ENCODE assay signal across 2 cellular contexts in the genomic region with DNA sequence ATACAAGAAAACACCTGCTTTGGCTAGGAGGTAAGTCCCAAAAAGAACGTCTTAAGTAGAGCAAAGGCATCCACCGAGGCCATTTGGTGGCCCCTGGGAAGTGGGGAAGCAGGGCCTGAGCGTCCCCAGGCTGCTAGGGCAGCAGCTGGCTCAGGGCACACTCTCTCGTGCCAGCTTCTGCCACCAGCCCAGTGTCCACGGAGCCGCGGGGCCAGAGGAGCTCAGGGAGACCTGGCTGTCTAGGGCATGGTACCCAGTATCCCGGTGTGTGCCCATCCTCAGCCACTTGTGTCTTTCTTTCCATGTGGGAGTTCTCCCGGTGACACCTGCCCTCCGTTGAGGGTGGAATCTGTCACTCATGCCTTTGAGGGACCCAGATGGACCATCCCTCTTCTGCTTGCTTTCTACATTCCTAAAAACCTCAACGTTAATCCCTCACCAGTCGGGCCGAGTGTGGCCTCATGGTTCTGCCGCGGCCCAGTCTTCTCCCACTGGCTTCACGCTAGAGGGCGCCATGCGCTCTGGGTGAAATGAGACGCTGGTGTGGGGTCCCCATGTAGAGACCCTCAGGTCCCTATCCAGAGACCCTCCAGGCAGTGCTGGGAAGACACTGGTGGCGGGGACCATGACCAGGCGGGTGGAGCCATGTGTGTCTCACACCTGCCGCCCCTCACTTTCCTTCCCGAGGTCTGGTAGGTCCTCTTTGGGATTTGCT.
TF ChIP-seq lines count a peak whose summit lies in the region.

No MANE protein-coding gene starts in this region.

TF ChIP-seq in H1, 55 proteins besides CTCF, POLR2A, EP300 and RAD21 (continued from another document and continues in another):
- TF ChIP-seq ASH2L (IDR thresholded peaks at IDR 0.05; ENCODE audit: low read length) (no peak), SIX5 (IDR thresholded peaks at IDR 0.05; ENCODE audit: low read depth, low read length) (no peak), TAF7 (optimal IDR thresholded peaks at IDR 0.05; ENCODE audit: borderline replicate concordance, low read depth, low read length) (no peak), CTBP2 (IDR thresholded peaks at IDR 0.05; ENCODE audit: borderline replicate concordance, insufficient read depth, insufficient read length, low read length) (no peak), POU5F1 (IDR thresholded peaks at IDR 0.05; ENCODE audit: low read depth, low read length) (no peak), TAF1 (IDR thresholded peaks at IDR 0.05; ENCODE audit: low read depth, low read length) (no peak), ZNF274 (IDR thresholded peaks at IDR 0.05; ENCODE audit: borderline replicate concordance, extremely low read depth, low read length) (no peak), RNF2 (IDR thresholded peaks at IDR 0.05; ENCODE audit: borderline replicate concordance, low read depth, low read length, missing control alignments, poor library complexity, severe bottlenecking) (no peak), JUND (IDR thresholded peaks at IDR 0.05; ENCODE audit: low read length) (no peak), YY1 (IDR thresholded peaks at IDR 0.05; ENCODE audit: low read depth, low read length) (no peak), NANOG (IDR thresholded peaks at IDR 0.05; ENCODE audit: insufficient read depth, low read depth, low read length, poor library complexity, severe bottlenecking) (no peak)
- TF ChIP-seq, protein P1, sequence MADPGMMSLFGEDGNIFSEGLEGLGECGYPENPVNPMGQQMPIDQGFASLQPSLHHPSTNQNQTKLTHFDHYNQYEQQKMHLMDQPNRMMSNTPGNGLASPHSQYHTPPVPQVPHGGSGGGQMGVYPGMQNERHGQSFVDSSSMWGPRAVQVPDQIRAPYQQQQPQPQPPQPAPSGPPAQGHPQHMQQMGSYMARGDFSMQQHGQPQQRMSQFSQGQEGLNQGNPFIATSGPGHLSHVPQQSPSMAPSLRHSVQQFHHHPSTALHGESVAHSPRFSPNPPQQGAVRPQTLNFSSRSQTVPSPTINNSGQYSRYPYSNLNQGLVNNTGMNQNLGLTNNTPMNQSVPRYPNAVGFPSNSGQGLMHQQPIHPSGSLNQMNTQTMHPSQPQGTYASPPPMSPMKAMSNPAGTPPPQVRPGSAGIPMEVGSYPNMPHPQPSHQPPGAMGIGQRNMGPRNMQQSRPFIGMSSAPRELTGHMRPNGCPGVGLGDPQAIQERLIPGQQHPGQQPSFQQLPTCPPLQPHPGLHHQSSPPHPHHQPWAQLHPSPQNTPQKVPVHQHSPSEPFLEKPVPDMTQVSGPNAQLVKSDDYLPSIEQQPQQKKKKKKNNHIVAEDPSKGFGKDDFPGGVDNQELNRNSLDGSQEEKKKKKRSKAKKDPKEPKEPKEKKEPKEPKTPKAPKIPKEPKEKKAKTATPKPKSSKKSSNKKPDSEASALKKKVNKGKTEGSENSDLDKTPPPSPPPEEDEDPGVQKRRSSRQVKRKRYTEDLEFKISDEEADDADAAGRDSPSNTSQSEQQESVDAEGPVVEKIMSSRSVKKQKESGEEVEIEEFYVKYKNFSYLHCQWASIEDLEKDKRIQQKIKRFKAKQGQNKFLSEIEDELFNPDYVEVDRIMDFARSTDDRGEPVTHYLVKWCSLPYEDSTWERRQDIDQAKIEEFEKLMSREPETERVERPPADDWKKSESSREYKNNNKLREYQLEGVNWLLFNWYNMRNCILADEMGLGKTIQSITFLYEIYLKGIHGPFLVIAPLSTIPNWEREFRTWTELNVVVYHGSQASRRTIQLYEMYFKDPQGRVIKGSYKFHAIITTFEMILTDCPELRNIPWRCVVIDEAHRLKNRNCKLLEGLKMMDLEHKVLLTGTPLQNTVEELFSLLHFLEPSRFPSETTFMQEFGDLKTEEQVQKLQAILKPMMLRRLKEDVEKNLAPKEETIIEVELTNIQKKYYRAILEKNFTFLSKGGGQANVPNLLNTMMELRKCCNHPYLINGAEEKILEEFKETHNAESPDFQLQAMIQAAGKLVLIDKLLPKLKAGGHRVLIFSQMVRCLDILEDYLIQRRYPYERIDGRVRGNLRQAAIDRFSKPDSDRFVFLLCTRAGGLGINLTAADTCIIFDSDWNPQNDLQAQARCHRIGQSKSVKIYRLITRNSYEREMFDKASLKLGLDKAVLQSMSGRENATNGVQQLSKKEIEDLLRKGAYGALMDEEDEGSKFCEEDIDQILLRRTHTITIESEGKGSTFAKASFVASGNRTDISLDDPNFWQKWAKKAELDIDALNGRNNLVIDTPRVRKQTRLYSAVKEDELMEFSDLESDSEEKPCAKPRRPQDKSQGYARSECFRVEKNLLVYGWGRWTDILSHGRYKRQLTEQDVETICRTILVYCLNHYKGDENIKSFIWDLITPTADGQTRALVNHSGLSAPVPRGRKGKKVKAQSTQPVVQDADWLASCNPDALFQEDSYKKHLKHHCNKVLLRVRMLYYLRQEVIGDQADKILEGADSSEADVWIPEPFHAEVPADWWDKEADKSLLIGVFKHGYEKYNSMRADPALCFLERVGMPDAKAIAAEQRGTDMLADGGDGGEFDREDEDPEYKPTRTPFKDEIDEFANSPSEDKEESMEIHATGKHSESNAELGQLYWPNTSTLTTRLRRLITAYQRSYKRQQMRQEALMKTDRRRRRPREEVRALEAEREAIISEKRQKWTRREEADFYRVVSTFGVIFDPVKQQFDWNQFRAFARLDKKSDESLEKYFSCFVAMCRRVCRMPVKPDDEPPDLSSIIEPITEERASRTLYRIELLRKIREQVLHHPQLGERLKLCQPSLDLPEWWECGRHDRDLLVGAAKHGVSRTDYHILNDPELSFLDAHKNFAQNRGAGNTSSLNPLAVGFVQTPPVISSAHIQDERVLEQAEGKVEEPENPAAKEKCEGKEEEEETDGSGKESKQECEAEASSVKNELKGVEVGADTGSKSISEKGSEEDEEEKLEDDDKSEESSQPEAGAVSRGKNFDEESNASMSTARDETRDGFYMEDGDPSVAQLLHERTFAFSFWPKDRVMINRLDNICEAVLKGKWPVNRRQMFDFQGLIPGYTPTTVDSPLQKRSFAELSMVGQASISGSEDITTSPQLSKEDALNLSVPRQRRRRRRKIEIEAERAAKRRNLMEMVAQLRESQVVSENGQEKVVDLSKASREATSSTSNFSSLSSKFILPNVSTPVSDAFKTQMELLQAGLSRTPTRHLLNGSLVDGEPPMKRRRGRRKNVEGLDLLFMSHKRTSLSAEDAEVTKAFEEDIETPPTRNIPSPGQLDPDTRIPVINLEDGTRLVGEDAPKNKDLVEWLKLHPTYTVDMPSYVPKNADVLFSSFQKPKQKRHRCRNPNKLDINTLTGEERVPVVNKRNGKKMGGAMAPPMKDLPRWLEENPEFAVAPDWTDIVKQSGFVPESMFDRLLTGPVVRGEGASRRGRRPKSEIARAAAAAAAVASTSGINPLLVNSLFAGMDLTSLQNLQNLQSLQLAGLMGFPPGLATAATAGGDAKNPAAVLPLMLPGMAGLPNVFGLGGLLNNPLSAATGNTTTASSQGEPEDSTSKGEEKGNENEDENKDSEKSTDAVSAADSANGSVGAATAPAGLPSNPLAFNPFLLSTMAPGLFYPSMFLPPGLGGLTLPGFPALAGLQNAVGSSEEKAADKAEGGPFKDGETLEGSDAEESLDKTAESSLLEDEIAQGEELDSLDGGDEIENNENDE (IDR thresholded peaks at IDR 0.05; ENCODE audit: insufficient replicate concordance, low read length), result no peak
- TF ChIP-seq, protein P2, sequence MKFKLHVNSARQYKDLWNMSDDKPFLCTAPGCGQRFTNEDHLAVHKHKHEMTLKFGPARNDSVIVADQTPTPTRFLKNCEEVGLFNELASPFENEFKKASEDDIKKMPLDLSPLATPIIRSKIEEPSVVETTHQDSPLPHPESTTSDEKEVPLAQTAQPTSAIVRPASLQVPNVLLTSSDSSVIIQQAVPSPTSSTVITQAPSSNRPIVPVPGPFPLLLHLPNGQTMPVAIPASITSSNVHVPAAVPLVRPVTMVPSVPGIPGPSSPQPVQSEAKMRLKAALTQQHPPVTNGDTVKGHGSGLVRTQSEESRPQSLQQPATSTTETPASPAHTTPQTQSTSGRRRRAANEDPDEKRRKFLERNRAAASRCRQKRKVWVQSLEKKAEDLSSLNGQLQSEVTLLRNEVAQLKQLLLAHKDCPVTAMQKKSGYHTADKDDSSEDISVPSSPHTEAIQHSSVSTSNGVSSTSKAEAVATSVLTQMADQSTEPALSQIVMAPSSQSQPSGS (IDR thresholded peaks at IDR 0.05; ENCODE audit: low read length), result no peak

TF ChIP-seq in neural cell, 6 proteins besides CTCF, POLR2A, EP300 and RAD21 (continued from another document):
- TF ChIP-seq, protein P3, sequence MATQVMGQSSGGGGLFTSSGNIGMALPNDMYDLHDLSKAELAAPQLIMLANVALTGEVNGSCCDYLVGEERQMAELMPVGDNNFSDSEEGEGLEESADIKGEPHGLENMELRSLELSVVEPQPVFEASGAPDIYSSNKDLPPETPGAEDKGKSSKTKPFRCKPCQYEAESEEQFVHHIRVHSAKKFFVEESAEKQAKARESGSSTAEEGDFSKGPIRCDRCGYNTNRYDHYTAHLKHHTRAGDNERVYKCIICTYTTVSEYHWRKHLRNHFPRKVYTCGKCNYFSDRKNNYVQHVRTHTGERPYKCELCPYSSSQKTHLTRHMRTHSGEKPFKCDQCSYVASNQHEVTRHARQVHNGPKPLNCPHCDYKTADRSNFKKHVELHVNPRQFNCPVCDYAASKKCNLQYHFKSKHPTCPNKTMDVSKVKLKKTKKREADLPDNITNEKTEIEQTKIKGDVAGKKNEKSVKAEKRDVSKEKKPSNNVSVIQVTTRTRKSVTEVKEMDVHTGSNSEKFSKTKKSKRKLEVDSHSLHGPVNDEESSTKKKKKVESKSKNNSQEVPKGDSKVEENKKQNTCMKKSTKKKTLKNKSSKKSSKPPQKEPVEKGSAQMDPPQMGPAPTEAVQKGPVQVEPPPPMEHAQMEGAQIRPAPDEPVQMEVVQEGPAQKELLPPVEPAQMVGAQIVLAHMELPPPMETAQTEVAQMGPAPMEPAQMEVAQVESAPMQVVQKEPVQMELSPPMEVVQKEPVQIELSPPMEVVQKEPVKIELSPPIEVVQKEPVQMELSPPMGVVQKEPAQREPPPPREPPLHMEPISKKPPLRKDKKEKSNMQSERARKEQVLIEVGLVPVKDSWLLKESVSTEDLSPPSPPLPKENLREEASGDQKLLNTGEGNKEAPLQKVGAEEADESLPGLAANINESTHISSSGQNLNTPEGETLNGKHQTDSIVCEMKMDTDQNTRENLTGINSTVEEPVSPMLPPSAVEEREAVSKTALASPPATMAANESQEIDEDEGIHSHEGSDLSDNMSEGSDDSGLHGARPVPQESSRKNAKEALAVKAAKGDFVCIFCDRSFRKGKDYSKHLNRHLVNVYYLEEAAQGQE (IDR thresholded peaks at IDR 0.05; ENCODE audit: borderline replicate concordance), result no peak
- TF ChIP-seq MXI1 (conservative IDR thresholded peaks at IDR 0.05; ENCODE audit: poor library complexity, severe bottlenecking) (no peak), EZH2 (IDR thresholded peaks at IDR 0.05; ENCODE audit: borderline replicate concordance, insufficient read depth, low read length, poor library complexity, severe bottlenecking) (no peak)
TF ChIP-seq in neural cell: peak in this region for 0.
